ENCODE assay signal across 22 cellular contexts in genomic region chrX:39899059-39899458, GRCh38.
"Had no signal": no experiment of that assay in that cellular context is flagged by ENCODE, and none has a peak within 500 bp of the region (broad histone marks: within the 10 kb centered on the region; RNA-seq: fewer than 3 reads in every experiment).

No MANE protein-coding gene starts in this region.

- H3K4me2 ChIP-seq: hepatocyte had no signal

- H3K79me2 ChIP-seq: hepatocyte, parathyroid adenoma had no signal

- H3K4me1 ChIP-seq: parathyroid adenoma, right lobe of liver had no signal

- H3K36me3 ChIP-seq: left ventricle myocardium inferior, lower lobe of right lung, right lobe of liver, spleen, stomach, thoracic aorta had no signal

- H3K27ac ChIP-seq: dorsolateral prefrontal cortex, foreskin keratinocyte, hepatocyte, left ventricle myocardium inferior, lower lobe of right lung, parathyroid adenoma, psoas muscle, right lobe of liver, spleen, stomach, thoracic aorta had no signal

- H3K27me3 ChIP-seq: foreskin keratinocyte, hepatocyte, right lobe of liver had no signal

- H2AFZ ChIP-seq: hepatocyte, parathyroid adenoma had no signal

- H3K9me3 ChIP-seq: left ventricle myocardium inferior, lower lobe of right lung, psoas muscle, right lobe of liver, spleen, stomach, thoracic aorta had no signal

- H3K4me3 ChIP-seq: dorsolateral prefrontal cortex, hepatocyte, left ventricle myocardium inferior, lower lobe of right lung, psoas muscle, right lobe of liver, spleen, stomach, thoracic aorta had no signal

- ATAC-seq: foreskin keratinocyte, left cardiac atrium, lower lobe of right lung, psoas muscle, right lobe of liver had no signal

- DNase-seq: cortex of kidney; dorsolateral prefrontal cortex; effector memory CD4-positive, alpha-beta T cell; foreskin keratinocyte; head of caudate nucleus; kidney; left cardiac atrium; left ventricle myocardium inferior; lower lobe of right lung; midbrain; naive B cell; psoas muscle; retina; right lobe of liver; stimulated activated CD4-positive, alpha-beta T cell treated with anti-CD3 and anti-CD28 coated beads, Interleukin-2, amount 100 ng/mL, for 24 hours; stimulated activated naive CD4-positive, alpha-beta T cell; stomach; substantia nigra had no signal

- H3K9ac ChIP-seq: parathyroid adenoma had no signal
